ENCODE assay signal across 1 cellular context in the genomic region with DNA sequence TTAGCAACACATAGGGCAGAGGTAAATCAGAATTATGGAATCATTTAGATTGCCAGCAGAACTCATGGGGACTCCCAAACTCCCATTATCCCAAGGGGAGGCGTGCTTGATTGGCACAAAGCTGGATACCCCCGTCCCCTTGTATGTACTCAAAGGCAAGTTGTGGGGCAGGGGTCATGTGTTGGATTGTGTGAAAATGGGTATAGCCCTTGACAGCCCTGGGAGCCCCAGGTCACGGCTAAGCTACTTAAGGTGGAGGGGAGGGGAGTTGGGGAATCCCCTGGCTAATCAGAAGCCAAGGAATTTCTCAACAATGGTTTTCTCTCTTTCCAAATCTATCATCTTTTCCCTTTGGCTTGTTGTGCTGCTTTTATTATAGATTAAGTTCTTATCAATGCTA.
TF ChIP-seq lines count a peak whose summit lies in the region.

No MANE protein-coding gene starts in this region.

TF ChIP-seq in GM23338, 12 proteins besides CTCF, POLR2A, EP300 and RAD21:
- TF ChIP-seq, protein P1, sequence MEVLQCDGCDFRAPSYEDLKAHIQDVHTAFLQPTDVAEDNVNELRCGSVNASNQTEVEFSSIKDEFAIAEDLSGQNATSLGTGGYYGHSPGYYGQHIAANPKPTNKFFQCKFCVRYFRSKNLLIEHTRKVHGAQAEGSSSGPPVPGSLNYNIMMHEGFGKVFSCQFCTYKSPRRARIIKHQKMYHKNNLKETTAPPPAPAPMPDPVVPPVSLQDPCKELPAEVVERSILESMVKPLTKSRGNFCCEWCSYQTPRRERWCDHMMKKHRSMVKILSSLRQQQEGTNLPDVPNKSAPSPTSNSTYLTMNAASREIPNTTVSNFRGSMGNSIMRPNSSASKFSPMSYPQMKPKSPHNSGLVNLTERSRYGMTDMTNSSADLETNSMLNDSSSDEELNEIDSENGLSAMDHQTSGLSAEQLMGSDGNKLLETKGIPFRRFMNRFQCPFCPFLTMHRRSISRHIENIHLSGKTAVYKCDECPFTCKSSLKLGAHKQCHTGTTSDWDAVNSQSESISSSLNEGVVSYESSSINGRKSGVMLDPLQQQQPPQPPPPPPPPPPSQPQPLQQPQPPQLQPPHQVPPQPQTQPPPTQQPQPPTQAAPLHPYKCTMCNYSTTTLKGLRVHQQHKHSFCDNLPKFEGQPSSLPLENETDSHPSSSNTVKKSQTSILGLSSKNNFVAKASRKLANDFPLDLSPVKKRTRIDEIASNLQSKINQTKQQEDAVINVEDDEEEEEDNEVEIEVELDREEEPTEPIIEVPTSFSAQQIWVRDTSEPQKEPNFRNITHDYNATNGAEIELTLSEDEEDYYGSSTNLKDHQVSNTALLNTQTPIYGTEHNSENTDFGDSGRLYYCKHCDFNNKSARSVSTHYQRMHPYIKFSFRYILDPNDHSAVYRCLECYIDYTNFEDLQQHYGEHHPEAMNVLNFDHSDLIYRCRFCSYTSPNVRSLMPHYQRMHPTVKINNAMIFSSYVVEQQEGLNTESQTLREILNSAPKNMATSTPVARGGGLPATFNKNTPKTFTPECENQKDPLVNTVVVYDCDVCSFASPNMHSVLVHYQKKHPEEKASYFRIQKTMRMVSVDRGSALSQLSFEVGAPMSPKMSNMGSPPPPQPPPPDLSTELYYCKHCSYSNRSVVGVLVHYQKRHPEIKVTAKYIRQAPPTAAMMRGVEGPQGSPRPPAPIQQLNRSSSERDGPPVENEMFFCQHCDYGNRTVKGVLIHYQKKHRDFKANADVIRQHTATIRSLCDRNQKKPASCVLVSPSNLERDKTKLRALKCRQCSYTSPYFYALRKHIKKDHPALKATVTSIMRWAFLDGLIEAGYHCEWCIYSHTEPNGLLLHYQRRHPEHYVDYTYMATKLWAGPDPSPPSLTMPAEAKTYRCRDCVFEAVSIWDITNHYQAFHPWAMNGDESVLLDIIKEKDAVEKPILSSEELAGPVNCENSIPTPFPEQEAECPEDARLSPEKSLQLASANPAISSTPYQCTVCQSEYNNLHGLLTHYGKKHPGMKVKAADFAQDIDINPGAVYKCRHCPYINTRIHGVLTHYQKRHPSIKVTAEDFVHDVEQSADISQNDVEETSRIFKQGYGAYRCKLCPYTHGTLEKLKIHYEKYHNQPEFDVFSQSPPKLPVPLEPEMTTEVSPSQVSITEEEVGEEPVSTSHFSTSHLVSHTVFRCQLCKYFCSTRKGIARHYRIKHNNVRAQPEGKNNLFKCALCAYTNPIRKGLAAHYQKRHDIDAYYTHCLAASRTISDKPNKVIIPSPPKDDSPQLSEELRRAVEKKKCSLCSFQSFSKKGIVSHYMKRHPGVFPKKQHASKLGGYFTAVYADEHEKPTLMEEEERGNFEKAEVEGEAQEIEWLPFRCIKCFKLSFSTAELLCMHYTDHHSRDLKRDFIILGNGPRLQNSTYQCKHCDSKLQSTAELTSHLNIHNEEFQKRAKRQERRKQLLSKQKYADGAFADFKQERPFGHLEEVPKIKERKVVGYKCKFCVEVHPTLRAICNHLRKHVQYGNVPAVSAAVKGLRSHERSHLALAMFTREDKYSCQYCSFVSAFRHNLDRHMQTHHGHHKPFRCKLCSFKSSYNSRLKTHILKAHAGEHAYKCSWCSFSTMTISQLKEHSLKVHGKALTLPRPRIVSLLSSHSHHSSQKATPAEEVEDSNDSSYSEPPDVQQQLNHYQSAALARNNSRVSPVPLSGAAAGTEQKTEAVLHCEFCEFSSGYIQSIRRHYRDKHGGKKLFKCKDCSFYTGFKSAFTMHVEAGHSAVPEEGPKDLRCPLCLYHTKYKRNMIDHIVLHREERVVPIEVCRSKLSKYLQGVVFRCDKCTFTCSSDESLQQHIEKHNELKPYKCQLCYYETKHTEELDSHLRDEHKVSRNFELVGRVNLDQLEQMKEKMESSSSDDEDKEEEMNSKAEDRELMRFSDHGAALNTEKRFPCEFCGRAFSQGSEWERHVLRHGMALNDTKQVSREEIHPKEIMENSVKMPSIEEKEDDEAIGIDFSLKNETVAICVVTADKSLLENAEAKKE (CRISPR knock-in tag; IDR thresholded peaks at IDR 0.05) = no peak
- TF ChIP-seq STAT1 (IDR thresholded peaks at IDR 0.05; ENCODE audit: unreplicated experiment) (no peak), NANOG (IDR thresholded peaks at IDR 0.05; ENCODE audit: borderline replicate concordance) (no peak), EZH2 (IDR thresholded peaks at IDR 0.05; ENCODE audit: low read depth, unreplicated experiment) (no peak)
- TF ChIP-seq, protein P2, sequence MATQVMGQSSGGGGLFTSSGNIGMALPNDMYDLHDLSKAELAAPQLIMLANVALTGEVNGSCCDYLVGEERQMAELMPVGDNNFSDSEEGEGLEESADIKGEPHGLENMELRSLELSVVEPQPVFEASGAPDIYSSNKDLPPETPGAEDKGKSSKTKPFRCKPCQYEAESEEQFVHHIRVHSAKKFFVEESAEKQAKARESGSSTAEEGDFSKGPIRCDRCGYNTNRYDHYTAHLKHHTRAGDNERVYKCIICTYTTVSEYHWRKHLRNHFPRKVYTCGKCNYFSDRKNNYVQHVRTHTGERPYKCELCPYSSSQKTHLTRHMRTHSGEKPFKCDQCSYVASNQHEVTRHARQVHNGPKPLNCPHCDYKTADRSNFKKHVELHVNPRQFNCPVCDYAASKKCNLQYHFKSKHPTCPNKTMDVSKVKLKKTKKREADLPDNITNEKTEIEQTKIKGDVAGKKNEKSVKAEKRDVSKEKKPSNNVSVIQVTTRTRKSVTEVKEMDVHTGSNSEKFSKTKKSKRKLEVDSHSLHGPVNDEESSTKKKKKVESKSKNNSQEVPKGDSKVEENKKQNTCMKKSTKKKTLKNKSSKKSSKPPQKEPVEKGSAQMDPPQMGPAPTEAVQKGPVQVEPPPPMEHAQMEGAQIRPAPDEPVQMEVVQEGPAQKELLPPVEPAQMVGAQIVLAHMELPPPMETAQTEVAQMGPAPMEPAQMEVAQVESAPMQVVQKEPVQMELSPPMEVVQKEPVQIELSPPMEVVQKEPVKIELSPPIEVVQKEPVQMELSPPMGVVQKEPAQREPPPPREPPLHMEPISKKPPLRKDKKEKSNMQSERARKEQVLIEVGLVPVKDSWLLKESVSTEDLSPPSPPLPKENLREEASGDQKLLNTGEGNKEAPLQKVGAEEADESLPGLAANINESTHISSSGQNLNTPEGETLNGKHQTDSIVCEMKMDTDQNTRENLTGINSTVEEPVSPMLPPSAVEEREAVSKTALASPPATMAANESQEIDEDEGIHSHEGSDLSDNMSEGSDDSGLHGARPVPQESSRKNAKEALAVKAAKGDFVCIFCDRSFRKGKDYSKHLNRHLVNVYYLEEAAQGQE (IDR thresholded peaks at IDR 0.05; ENCODE audit: unreplicated experiment) = no peak
